Comparison of ENCODE assay signal across 18 cellular contexts in genomic region chr18:34848156-34848555, GRCh38.
DNase-seq lines count a peak whose midpoint lies in the region; ATAC-seq and TF ChIP-seq lines count a peak whose summit lies in the region.
"Had no signal": no experiment of that assay in that cellular context is flagged by ENCODE, and none has a peak within 500 bp of the region (broad histone marks: within the 10 kb centered on the region; RNA-seq: fewer than 3 reads in every experiment).

No MANE protein-coding gene starts in this region.

- H3K9me3 Mint-ChIP-seq in GM23338 (peaks cover 10% of the 10 kb centered on the region; the same call in 2 of the 3 replicates), neural crest cell (peaks cover 2% of the 10 kb centered on the region)
- H3K9me3 Mint-ChIP-seq: CD4-positive, alpha-beta T cell; HFFc6 had no signal

- 0 out of 2 replicates have a peak, but pooled peaks cover 17% of the 10 kb centered on the region for H3K9me2 ChIP-seq in GM23338 (ENCODE audit: insufficient read depth)

- peaks cover 16% of the 10 kb centered on the region for H3K4me1 Mint-ChIP-seq in GM23338
- H3K4me1 Mint-ChIP-seq in neural crest cell = peaks cover 12% of the 10 kb centered on the region

- no peak overlapping the region for H3K4me3 ChIP-seq in GM23338

- no peaks in the 10 kb centered on the region for H3K79me2 ChIP-seq in GM23338 (replicated peaks; ENCODE audit: insufficient read depth)

- peaks cover 13% of the 10 kb centered on the region for H3K4me1 ChIP-seq in GM23338 (ENCODE audit: insufficient read depth)
- H3K4me1 ChIP-seq: Caco-2 had no signal

- H3F3A ChIP-seq in GM23338 (replicated peaks; ENCODE audit: low read depth) = no peaks in the 10 kb centered on the region

- ATAC-seq in GM23338 (no peak), GM21825 (IDR thresholded peaks at IDR 0.05; ENCODE audit: unreplicated experiment) (no peak)
- ATAC-seq: HCT116 had no signal

- no peaks in the 10 kb centered on the region for H3K36me3 ChIP-seq in GM23338 (ENCODE audit: insufficient read depth)

- H3K4me2 ChIP-seq in GM23338 = no peak overlapping the region

- H3K27me3 Mint-ChIP-seq in GM23338 (ENCODE audit: insufficient read depth, low read depth, poor library complexity) = peaks cover 2% of the 10 kb centered on the region
- no peaks in the 10 kb centered on the region for H3K27me3 Mint-ChIP-seq in neural crest cell (ENCODE audit: low read depth)

- H3K4me3 Mint-ChIP-seq in GM23338 = no peak overlapping the region
- H3K4me3 Mint-ChIP-seq in neural crest cell = no peak overlapping the region
- H3K4me3 Mint-ChIP-seq: CD4-positive, alpha-beta T cell; HFFc6 had no signal

- no peak overlapping the region for H3K27ac ChIP-seq in GM23338 (ENCODE audit: low read depth)
- H3K27ac ChIP-seq: C4-2B had no signal

- H3K36me3 Mint-ChIP-seq in GM23338 (ENCODE audit: low read depth) (peaks cover 12% of the 10 kb centered on the region), neural crest cell (ENCODE audit: low read depth) (peaks cover 4% of the 10 kb centered on the region)

- H3K27me3 ChIP-seq in GM23338 (ENCODE audit: insufficient read depth) = no peaks in the 10 kb centered on the region

- H2AFZ ChIP-seq in GM23338 = no peak overlapping the region

- DNase-seq in GM23338 (ENCODE audit: low spot score) (peak; percentile 5), astrocyte of the hippocampus (ENCODE audit: low read depth, low spot score) (peak; percentile 30), fibroblast of gingiva (ENCODE audit: low read depth) (peak; percentile 91), neural crest cell (ENCODE audit: low read depth, low spot score) (no peak), glomerular visceral epithelial cell (ENCODE audit: extremely low spot score) (no peak), KG1 (lab: John Stamatoyannopoulos, UW) (no peak), NCI-H1417 (lab: John Stamatoyannopoulos, UW) (no peak)
- DNase-seq: ACHN; AML-193; Caco-2; CD4-positive, alpha-beta T cell; GOT3; H7; HFFc6; IMR-90 had no signal

- H4K20me1 ChIP-seq in GM23338 (replicated peaks; ENCODE audit: insufficient read depth) = no peaks in the 10 kb centered on the region

- TF ChIP-seq CTCF in GM23338 (conservative IDR thresholded peaks at IDR 0.05; ENCODE audit: low read depth in 2 of 2) = no peak
- TF ChIP-seq CTCF in neural crest cell (conservative IDR thresholded peaks at IDR 0.05) = no peak

- H3K27ac Mint-ChIP-seq in GM23338 (no peak overlapping the region), neural crest cell (ENCODE audit: unreplicated experiment) (peak overlapping the region; percentile 64)
- H3K27ac Mint-ChIP-seq: CD4-positive, alpha-beta T cell; HFFc6 had no signal

TF ChIP-seq in GM23338, 12 proteins besides CTCF, POLR2A, EP300 and RAD21:
- TF ChIP-seq REST (IDR thresholded peaks at IDR 0.05; ENCODE audit: unreplicated experiment) (no peak), CREB1 (CRISPR knock-in tag; IDR thresholded peaks at IDR 0.05; ENCODE audit: low read depth) (no peak), POLR2AphosphoS5 (IDR thresholded peaks at IDR 0.05; ENCODE audit: low read depth) (no peak), JUNB (IDR thresholded peaks at IDR 0.05; ENCODE audit: unreplicated experiment) (no peak), ZNF462 (CRISPR knock-in tag; IDR thresholded peaks at IDR 0.05) (no peak), ZNF331 (CRISPR knock-in tag; IDR thresholded peaks at IDR 0.05; ENCODE audit: low read depth) (no peak), ZNF114 (CRISPR knock-in tag; IDR thresholded peaks at IDR 0.05) (no peak), ETS1 (IDR thresholded peaks at IDR 0.05) (no peak), STAT1 (IDR thresholded peaks at IDR 0.05; ENCODE audit: unreplicated experiment) (no peak)

Comparison
In these comparisons a context has a peak if more than half of its experiments do, and no peak if none do; other contexts are left out.
1. DNase-seq: peak in GM23338 (single experiment), astrocyte of the hippocampus (single experiment) and fibroblast of gingiva (single experiment); none in neural crest cell (single experiment), glomerular visceral epithelial cell (single experiment), KG1 (single experiment) and NCI-H1417 (0 of 3).